ENCODE assay signal across 1 cellular context in the genomic region with DNA sequence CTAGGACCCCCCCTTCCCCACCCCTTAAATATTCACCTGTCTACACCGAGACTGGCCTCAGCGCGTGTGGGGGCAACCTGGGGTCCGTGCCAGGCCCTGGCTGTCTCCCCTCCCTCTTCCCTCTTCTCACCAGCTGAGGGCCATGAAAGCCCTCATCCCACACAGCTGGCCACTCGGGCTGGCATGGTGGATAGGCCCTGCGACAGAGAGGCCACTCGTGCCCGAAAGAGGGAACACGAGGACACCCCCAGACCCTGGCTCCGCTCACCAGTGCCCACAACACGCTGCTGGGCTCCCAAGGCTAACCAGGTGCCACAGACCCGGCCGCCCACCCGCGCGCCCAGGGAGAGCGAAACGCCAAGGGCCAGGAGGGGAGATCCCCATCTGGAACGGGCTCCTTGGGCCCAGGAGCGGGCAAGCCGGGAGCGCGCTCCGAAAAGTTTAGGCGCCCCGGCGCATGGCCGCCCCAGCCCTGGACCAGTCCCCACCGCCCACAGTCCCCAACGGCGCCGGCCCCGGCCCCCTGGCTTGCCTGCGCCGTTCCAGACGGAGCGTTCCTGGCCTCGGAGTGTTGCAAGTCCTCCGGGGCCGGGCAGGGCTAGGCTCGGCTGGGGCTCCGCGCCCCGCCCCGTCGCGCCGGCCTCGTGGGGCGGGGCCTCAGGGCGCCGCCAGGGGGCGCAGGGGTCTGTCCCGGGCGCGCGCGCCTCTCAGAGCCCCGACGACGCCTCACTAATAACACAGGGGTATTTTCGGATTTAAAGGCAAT.
A peak's percentile ranks its signal among the peaks of the same experiment; 100 is the strongest.
TF ChIP-seq lines count a peak whose summit lies in the region.

A gene with protein sequence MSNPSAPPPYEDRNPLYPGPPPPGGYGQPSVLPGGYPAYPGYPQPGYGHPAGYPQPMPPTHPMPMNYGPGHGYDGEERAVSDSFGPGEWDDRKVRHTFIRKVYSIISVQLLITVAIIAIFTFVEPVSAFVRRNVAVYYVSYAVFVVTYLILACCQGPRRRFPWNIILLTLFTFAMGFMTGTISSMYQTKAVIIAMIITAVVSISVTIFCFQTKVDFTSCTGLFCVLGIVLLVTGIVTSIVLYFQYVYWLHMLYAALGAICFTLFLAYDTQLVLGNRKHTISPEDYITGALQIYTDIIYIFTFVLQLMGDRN (minus strand): TSS at position 570 of the 766 bp plus-strand sequence. CDS start 10,362 bp downstream, outside the sequence.

TF ChIP-seq in HepG2, 621 proteins besides CTCF, POLR2A, EP300 and RAD21 (continued from another document and continues in another):
- TF ChIP-seq ELF4 (CRISPR knock-in tag; IDR thresholded peaks at IDR 0.05; ENCODE audit: borderline replicate concordance) (no peak), BRF2 (CRISPR knock-in tag; IDR thresholded peaks at IDR 0.05) (no peak; the same call in 1 of the 2 replicates), GLI4 (CRISPR knock-in tag; IDR thresholded peaks at IDR 0.05; ENCODE audit: borderline replicate concordance) (no peak), ZNF362 (CRISPR knock-in tag; IDR thresholded peaks at IDR 0.05; ENCODE audit: borderline replicate concordance) (peak; percentile 59; the same call in 1 of the 2 replicates), SALL1 (CRISPR knock-in tag; IDR thresholded peaks at IDR 0.05) (peak; percentile 90), SAP130 (CRISPR knock-in tag; IDR thresholded peaks at IDR 0.05; ENCODE audit: low read depth) (peak; percentile 83), SRY (CRISPR knock-in tag; IDR thresholded peaks at IDR 0.05) (peak; percentile 32; the same call in 1 of the 2 replicates), ZNF512B (CRISPR knock-in tag; IDR thresholded peaks at IDR 0.05; ENCODE audit: borderline replicate concordance) (no peak), AGO1 (IDR thresholded peaks at IDR 0.05; ENCODE audit: low read depth, low read length, poor library complexity, severe bottlenecking) (peak; percentile 60), MED1 (CRISPR knock-in tag; IDR thresholded peaks at IDR 0.05) (peak; percentile 77), PCBP2 (optimal IDR thresholded peaks at IDR 0.05; ENCODE audit: low read depth, low read length, poor library complexity, severe bottlenecking) (no peak), LRRFIP1 (CRISPR knock-in tag; conservative IDR thresholded peaks at IDR 0.05) (no peak), TGIF2 (CRISPR knock-in tag; IDR thresholded peaks at IDR 0.05) (peak; percentile 32; the same call in 1 of the 2 replicates), SOX6 (IDR thresholded peaks at IDR 0.05) (no peak), SOX6 (CRISPR knock-in tag; IDR thresholded peaks at IDR 0.05) (peak; percentile 42), ELK4 (CRISPR knock-in tag; IDR thresholded peaks at IDR 0.05; ENCODE audit: borderline replicate concordance) (no peak), ARID3A (IDR thresholded peaks at IDR 0.05; ENCODE audit: low read depth, low read length) (no peak), ELF1 (CRISPR knock-in tag; IDR thresholded peaks at IDR 0.05) (no peak), ZNF83 (CRISPR knock-in tag; IDR thresholded peaks at IDR 0.05; ENCODE audit: borderline replicate concordance) (no peak; the same call in 1 of the 2 replicates), ZNF333 (CRISPR knock-in tag; IDR thresholded peaks at IDR 0.05; ENCODE audit: borderline replicate concordance) (peak; percentile 74; the same call in 1 of the 2 replicates), ZNF441 (CRISPR knock-in tag; IDR thresholded peaks at IDR 0.05; ENCODE audit: borderline replicate concordance) (peak; percentile 61; the same call in 1 of the 2 replicates), RORA (CRISPR knock-in tag; IDR thresholded peaks at IDR 0.05) (no peak), U2AF2 (IDR thresholded peaks at IDR 0.05; ENCODE audit: low read depth, low read length) (no peak), KLF15 (CRISPR knock-in tag; IDR thresholded peaks at IDR 0.05; ENCODE audit: borderline replicate concordance) (no peak), NCOA5 (CRISPR knock-in tag; IDR thresholded peaks at IDR 0.05) (no peak), ZNF687 (CRISPR knock-in tag; IDR thresholded peaks at IDR 0.05) (peak; percentile 90), SRSF9 (IDR thresholded peaks at IDR 0.05; ENCODE audit: borderline replicate concordance, insufficient read depth, low read depth, low read length, poor library complexity, severe bottlenecking) (no peak), ONECUT2 (CRISPR knock-in tag; IDR thresholded peaks at IDR 0.05) (no peak), MLLT10 (CRISPR knock-in tag; IDR thresholded peaks at IDR 0.05) (no peak), BCLAF1 (IDR thresholded peaks at IDR 0.05) (no peak)
- TF ChIP-seq, protein P1, sequence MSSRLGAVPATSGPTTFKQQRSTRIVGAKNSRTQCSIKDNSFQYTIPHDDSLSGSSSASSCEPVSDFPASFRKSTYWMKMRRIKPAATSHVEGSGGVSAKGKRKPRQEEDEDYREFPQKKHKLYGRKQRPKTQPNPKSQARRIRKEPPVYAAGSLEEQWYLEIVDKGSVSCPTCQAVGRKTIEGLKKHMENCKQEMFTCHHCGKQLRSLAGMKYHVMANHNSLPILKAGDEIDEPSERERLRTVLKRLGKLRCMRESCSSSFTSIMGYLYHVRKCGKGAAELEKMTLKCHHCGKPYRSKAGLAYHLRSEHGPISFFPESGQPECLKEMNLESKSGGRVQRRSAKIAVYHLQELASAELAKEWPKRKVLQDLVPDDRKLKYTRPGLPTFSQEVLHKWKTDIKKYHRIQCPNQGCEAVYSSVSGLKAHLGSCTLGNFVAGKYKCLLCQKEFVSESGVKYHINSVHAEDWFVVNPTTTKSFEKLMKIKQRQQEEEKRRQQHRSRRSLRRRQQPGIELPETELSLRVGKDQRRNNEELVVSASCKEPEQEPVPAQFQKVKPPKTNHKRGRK (CRISPR knock-in tag; IDR thresholded peaks at IDR 0.05), result no peak
